Comparison of ENCODE assay signal across 25 cellular contexts in the genomic region with DNA sequence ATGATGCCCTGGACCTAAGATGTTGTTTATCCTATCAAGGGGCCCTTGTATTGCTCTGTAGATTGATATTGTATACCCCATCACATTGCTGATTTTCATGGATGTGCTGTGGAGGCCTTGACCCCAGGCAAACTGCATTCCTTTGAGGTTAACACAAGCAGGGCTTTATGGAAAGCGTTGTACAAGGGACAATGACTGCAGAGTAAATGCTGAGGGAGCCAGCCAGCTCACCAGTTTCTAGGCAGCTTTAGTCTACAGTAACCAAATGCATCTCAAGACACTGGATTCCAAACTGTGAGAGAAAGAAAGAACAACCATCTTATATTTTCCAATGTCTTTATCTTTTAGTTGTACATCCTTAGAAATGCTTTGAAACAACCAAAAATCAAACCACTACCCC. TPM values are rescaled to one million over a fixed set of nuclear protein-coding genes. Genes with fewer than 3 reads are reported as not detected.
"Had no signal": no experiment of that assay in that cellular context is flagged by ENCODE, and none has a peak within 500 bp of the region (broad histone marks: within the 10 kb centered on the region; RNA-seq: fewer than 3 reads in every experiment).

No MANE protein-coding gene starts in this region.

- H3K36me3 Mint-ChIP-seq: activated naive CD4-positive, alpha-beta T cell treated with anti-CD3 and anti-CD28 coated beads, Interleukin-2, amount 50 U/mL, for 72 hours; natural killer cell; stimulated activated effector memory CD8-positive, alpha-beta T cell treated with anti-CD3 and anti-CD28 coated beads, Interleukin-12 subunit alpha, Interleukin-12 subunit beta, amount 100 ng/mL, for 72 hours had no signal

- H3K79me2 ChIP-seq: parathyroid adenoma had no signal

- H3K27me3 Mint-ChIP-seq: stimulated activated naive CD8-positive, alpha-beta T cell treated with anti-CD3 and anti-CD28 coated beads, Interleukin-15, amount 100 ng/mL, for 72 hours had no signal

- H3K27me3 ChIP-seq: esophagus squamous epithelium, gastroesophageal sphincter, heart left ventricle, tibial artery had no signal

- H3K27ac ChIP-seq: esophagus squamous epithelium, gastroesophageal sphincter, heart left ventricle, lower lobe of right lung, parathyroid adenoma, skin epidermis, tibial artery had no signal

- H3K4me3 ChIP-seq: esophagus squamous epithelium, gastroesophageal sphincter, heart left ventricle, lower lobe of right lung, skin epidermis, tibial artery had no signal

- H3K4me1 ChIP-seq: esophagus squamous epithelium, gastroesophageal sphincter, heart left ventricle, lower lobe of right lung, parathyroid adenoma, tibial artery had no signal

- H2AFZ ChIP-seq: parathyroid adenoma had no signal

- H3K9me3 ChIP-seq: esophagus squamous epithelium, lower lobe of right lung, tibial artery had no signal

- H3K9ac ChIP-seq: parathyroid adenoma had no signal

- H3K36me3 ChIP-seq: esophagus squamous epithelium, gastroesophageal sphincter, heart left ventricle, lower lobe of right lung, tibial artery had no signal

- ATAC-seq: activated CD4-positive, alpha-beta T cell treated with anti-CD3 and anti-CD28 coated beads for 36 hours; activated naive CD4-positive, alpha-beta T cell treated with anti-CD3 and anti-CD28 coated beads, Interleukin-2, amount 50 U/mL, for 72 hours; activated T-helper 17 cell treated with anti-CD3 and anti-CD28 coated beads, Interleukin-2, amount 50 U/mL, for 72 hours; effector memory CD8-positive, alpha-beta T cell; gastroesophageal sphincter; heart left ventricle; left lobe of liver; lower lobe of right lung; natural killer cell; right cardiac atrium; stimulated activated effector memory CD8-positive, alpha-beta T cell treated with anti-CD3 and anti-CD28 coated beads, Interleukin-12 subunit alpha, Interleukin-12 subunit beta, amount 100 ng/mL, for 72 hours; stimulated activated naive CD8-positive, alpha-beta T cell treated with anti-CD3 and anti-CD28 coated beads, Interleukin-15, amount 100 ng/mL, for 72 hours had no signal

- DNase-seq: activated CD4-positive, alpha-beta T cell treated with anti-CD3 and anti-CD28 coated beads for 36 hours; activated CD4-positive, alpha-beta T cell treated with anti-CD3 and anti-CD28 coated beads, Interleukin-2, amount 50 U/mL, for 4 hours; activated CD8-positive, alpha-beta memory T cell treated with anti-CD3 and anti-CD28 coated beads for 24 hours; activated CD8-positive, alpha-beta memory T cell treated with anti-CD3 and anti-CD28 coated beads, Interleukin-2, amount 50 U/mL, for 4 hours; activated T-cell treated with anti-CD3 and anti-CD28 coated beads, Interleukin-2, amount 50 U/mL, for 24 hours; effector memory CD8-positive, alpha-beta T cell; esophagus squamous epithelium; heart left ventricle; lower lobe of right lung; midbrain; natural killer cell; nucleus accumbens; right cardiac atrium; stimulated activated CD4-positive, alpha-beta T cell treated with anti-CD3 and anti-CD28 coated beads, Interleukin-2, amount 100 ng/mL, for 24 hours; stimulated activated naive CD8-positive, alpha-beta T cell treated with anti-CD3 and anti-CD28 coated beads, Interleukin-15, amount 100 ng/mL, for 72 hours; T-helper 1 cell; tibial artery had no signal

- H3K9me3 Mint-ChIP-seq: activated naive CD4-positive, alpha-beta T cell treated with anti-CD3 and anti-CD28 coated beads, Interleukin-2, amount 50 U/mL, for 72 hours; activated T-cell treated with anti-CD3 and anti-CD28 coated beads, Interleukin-2, amount 50 U/mL, for 24 hours; activated T-helper 17 cell treated with anti-CD3 and anti-CD28 coated beads, Interleukin-2, amount 50 U/mL, for 72 hours; central memory CD8-positive, alpha-beta T cell; effector memory CD8-positive, alpha-beta T cell; natural killer cell; stimulated activated effector memory CD8-positive, alpha-beta T cell treated with anti-CD3 and anti-CD28 coated beads, Interleukin-12 subunit alpha, Interleukin-12 subunit beta, amount 100 ng/mL, for 72 hours; stimulated activated naive CD8-positive, alpha-beta T cell treated with anti-CD3 and anti-CD28 coated beads, Interleukin-15, amount 100 ng/mL, for 72 hours had no signal

- H3K4me3 Mint-ChIP-seq: activated CD4-positive, alpha-beta T cell treated with anti-CD3 and anti-CD28 coated beads for 36 hours; activated T-cell treated with anti-CD3 and anti-CD28 coated beads, Interleukin-2, amount 50 U/mL, for 24 hours; activated T-helper 17 cell treated with anti-CD3 and anti-CD28 coated beads, Interleukin-2, amount 50 U/mL, for 72 hours; central memory CD8-positive, alpha-beta T cell; effector memory CD8-positive, alpha-beta T cell; natural killer cell; stimulated activated effector memory CD8-positive, alpha-beta T cell treated with anti-CD3 and anti-CD28 coated beads, Interleukin-12 subunit alpha, Interleukin-12 subunit beta, amount 100 ng/mL, for 72 hours; stimulated activated naive CD8-positive, alpha-beta T cell treated with anti-CD3 and anti-CD28 coated beads, Interleukin-15, amount 100 ng/mL, for 72 hours had no signal

- H3K27ac Mint-ChIP-seq: activated CD4-positive, alpha-beta T cell treated with anti-CD3 and anti-CD28 coated beads for 36 hours; activated naive CD4-positive, alpha-beta T cell treated with anti-CD3 and anti-CD28 coated beads, Interleukin-2, amount 50 U/mL, for 72 hours; activated T-cell treated with anti-CD3 and anti-CD28 coated beads, Interleukin-2, amount 50 U/mL, for 24 hours; activated T-helper 17 cell treated with anti-CD3 and anti-CD28 coated beads, Interleukin-2, amount 50 U/mL, for 72 hours; effector memory CD8-positive, alpha-beta T cell; natural killer cell; stimulated activated effector memory CD8-positive, alpha-beta T cell treated with anti-CD3 and anti-CD28 coated beads, Interleukin-12 subunit alpha, Interleukin-12 subunit beta, amount 100 ng/mL, for 72 hours; stimulated activated naive CD8-positive, alpha-beta T cell treated with anti-CD3 and anti-CD28 coated beads, Interleukin-15, amount 100 ng/mL, for 72 hours had no signal

- H3K4me1 Mint-ChIP-seq: activated CD4-positive, alpha-beta T cell treated with anti-CD3 and anti-CD28 coated beads for 36 hours; activated T-helper 17 cell treated with anti-CD3 and anti-CD28 coated beads, Interleukin-2, amount 50 U/mL, for 72 hours; central memory CD8-positive, alpha-beta T cell; natural killer cell; stimulated activated effector memory CD8-positive, alpha-beta T cell treated with anti-CD3 and anti-CD28 coated beads, Interleukin-12 subunit alpha, Interleukin-12 subunit beta, amount 100 ng/mL, for 72 hours; stimulated activated naive CD8-positive, alpha-beta T cell treated with anti-CD3 and anti-CD28 coated beads, Interleukin-15, amount 100 ng/mL, for 72 hours had no signal

RNA-seq across cellular contexts. Expression of a gene that starts 34.1 kb away (rescaled TPM):
- total RNA-seq: activated CD4-positive, alpha-beta T cell treated with anti-CD3 and anti-CD28 coated beads for 36 hours; activated naive CD4-positive, alpha-beta T cell treated with anti-CD3 and anti-CD28 coated beads, Interleukin-2, amount 50 U/mL, for 72 hours; activated T-helper 17 cell treated with anti-CD3 and anti-CD28 coated beads, Interleukin-2, amount 50 U/mL, for 72 hours; natural killer cell had no signal
